9 cellular contexts compared by ENCODE assay signal in the genomic region with DNA sequence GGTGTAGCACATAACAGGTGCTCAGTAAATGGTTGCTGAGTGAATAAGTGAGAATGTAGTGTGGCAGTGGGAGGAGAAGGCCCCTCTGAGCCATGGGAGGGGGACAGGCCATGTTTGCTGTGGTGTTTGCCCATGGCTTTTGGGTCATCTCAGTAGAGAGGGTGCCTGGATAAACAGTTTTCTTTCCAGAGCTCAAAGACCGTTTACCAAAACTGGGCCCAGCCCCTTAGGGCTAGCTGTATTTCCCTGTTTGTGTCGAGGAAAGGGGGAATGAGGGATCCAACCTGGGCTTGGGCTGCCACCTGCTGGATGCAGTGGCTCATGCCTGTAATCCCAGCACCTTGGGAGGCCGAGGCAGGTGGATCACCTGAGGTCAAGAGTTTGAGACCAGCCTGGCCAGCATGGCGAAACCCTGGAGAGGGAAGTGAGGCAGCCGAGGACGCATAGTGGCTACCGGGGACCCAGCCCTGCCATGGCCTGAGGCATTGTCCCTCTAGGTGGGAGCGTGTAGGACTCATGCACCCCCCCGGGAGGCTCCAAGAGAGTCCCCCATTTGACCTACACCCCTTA. TPM values are rescaled to one million over a fixed set of nuclear protein-coding genes. Genes with fewer than 3 reads are reported as not detected.
DNase-seq lines count a peak whose midpoint lies in the region; ATAC-seq and TF ChIP-seq lines count a peak whose summit lies in the region.
"Had no signal": no experiment of that assay in that cellular context is flagged by ENCODE, and none has a peak within 500 bp of the region (broad histone marks: within the 10 kb centered on the region; RNA-seq: fewer than 3 reads in every experiment).

No MANE protein-coding gene starts in this region.

- POLR2A ChIA-PET in HCT116 (lab: Charles Lee) = interaction anchor here (1.3 kb wide), 1 partner anchor 28 kb away, joined by 5 read pairs; no protein-coding TSS in a partner anchor

- TF ChIP-seq CTCF in BE2C (IDR thresholded peaks at IDR 0.05; ENCODE audit: low read depth, low read length) = peak; percentile 66
- peak; percentile 56 to 73 (median 71); a peak in 5 of 6 replicates for TF ChIP-seq CTCF in HCT116 (IDR thresholded peaks at IDR 0.05 in 2 of 3, conservative IDR thresholded peaks at IDR 0.05 in 1 of 3; ENCODE audit: borderline replicate concordance in 1 of 3, insufficient read depth in 1 of 3, low read depth in 2 of 3, low read length in 2 of 3)
- TF ChIP-seq CTCF in WERI-Rb-1 (IDR thresholded peaks at IDR 0.05; ENCODE audit: low read depth, low read length) = peak; percentile 77

- peaks cover 5% of the 10 kb centered on the region; the same call in 1 of the 2 replicates for H3K27me3 ChIP-seq in BE2C
- no peaks in the 10 kb centered on the region for H3K27me3 ChIP-seq in HCT116 (ENCODE audit: insufficient read depth, low read length)
- peaks cover 5% of the 10 kb centered on the region for H3K27me3 ChIP-seq in WERI-Rb-1 (ENCODE audit: insufficient read depth, low read depth, severe bottlenecking)

- H3K4me2 ChIP-seq in HCT116 (ENCODE audit: low read length) = no peak overlapping the region

- H3K36me3 ChIP-seq in BE2C (no peaks in the 10 kb centered on the region), HCT116 (ENCODE audit: control insufficient read depth in 1 of 2, insufficient read depth in 2 of 2, low read length in 2 of 2) (no peaks in the 10 kb centered on the region), WERI-Rb-1 (no peaks in the 10 kb centered on the region)

- DNase-seq in BE2C (peak; percentile 58), HCT116 (ENCODE audit: low read depth, low spot score) (no peak), WERI-Rb-1 (peak; percentile 61), left colon (peak in 1 of 2 donors; percentile 47), GM19238 (ENCODE audit: insufficient read length, low spot score) (no peak), MV-4-11 (lab: John Stamatoyannopoulos, UW) (no peak)
- DNase-seq in stimulated activated CD4-positive, alpha-beta T cell treated with anti-CD3 and anti-CD28 coated beads, Interleukin-4, amount 100 ng/mL, for 4 hours = no peak
- DNase-seq: stimulated activated naive CD8-positive, alpha-beta T cell treated with anti-CD3 and anti-CD28 coated beads, Interleukin-15, amount 100 ng/mL, for 72 hours had no signal

- H3K9me2 ChIP-seq in HCT116 (ENCODE audit: insufficient read depth) = no peaks in the 10 kb centered on the region

- no peak for TF ChIP-seq POLR2A in HCT116 (IDR thresholded peaks at IDR 0.05; ENCODE audit: borderline replicate concordance, extremely low read depth, insufficient read depth, insufficient read length)

- TF ChIP-seq RAD21 in HCT116 (IDR thresholded peaks at IDR 0.05; ENCODE audit: low read depth) = peak; percentile 92

- no peaks in the 10 kb centered on the region for H4K20me1 ChIP-seq in HCT116 (ENCODE audit: insufficient read depth)

- H3K9me3 ChIP-seq in BE2C (no peaks in the 10 kb centered on the region; the same call in none of the 2 replicates), HCT116 (ENCODE audit: control insufficient read depth in 1 of 2, insufficient read depth in 1 of 2, low read depth in 1 of 2, low read length in 2 of 2) (peaks cover 0 to 7% of the 10 kb centered on the region in 2 experiments; a peak in 1 of 4 replicates), WERI-Rb-1 (ENCODE audit: severe bottlenecking) (no peaks in the 10 kb centered on the region)

- ATAC-seq in HCT116 = peak; percentile 78
- peak; percentile 54 for ATAC-seq in left colon
- ATAC-seq in GM18858 (IDR thresholded peaks at IDR 0.05; ENCODE audit: unreplicated experiment) = no peak
- ATAC-seq: stimulated activated naive CD8-positive, alpha-beta T cell treated with anti-CD3 and anti-CD28 coated beads, Interleukin-15, amount 100 ng/mL, for 72 hours had no signal

- H3K4me3 ChIP-seq in BE2C (ENCODE audit: low read depth, low read length) = no peak overlapping the region
- H3K4me3 ChIP-seq in HCT116 (replicated peaks in 1 of 2; ENCODE audit: low read depth in 1 of 2, low read length in 2 of 2) = no peak overlapping the region
- no peak overlapping the region for H3K4me3 ChIP-seq in WERI-Rb-1 (ENCODE audit: low read depth, low read length)

- CTCF ChIA-PET in HCT116 (lab: Charles Lee) = interaction anchor here (0.6 to 1.6 kb wide), 15 partner anchors 9 to 582 kb away, joined by 3 to 16 read pairs (median 4); partner anchors contain the start of genes LTO1 and MYEOV

- RAD21 ChIA-PET in HCT116 (lab: Charles Lee; ENCODE audit: low non-redundant PET in 1 of 2, low total read pairs in 2 of 2, uncharacterized antibody in 2 of 2, unreplicated experiment in 2 of 2) = interaction anchor here (0.7 to 1.1 kb wide), 6 partner anchors 9 to 583 kb away, joined by 3 to 5 read pairs (median 3); partner anchors contain the start of gene LTO1 (in 1 of the 2)

- peak overlapping the region; percentile 66 for H2AFZ ChIP-seq in HCT116 (ENCODE audit: low read depth, low read length, poor library complexity, severe bottlenecking)

- H3K27ac ChIP-seq in HCT116 (ENCODE audit: low read depth, low read length) (no peak overlapping the region), WERI-Rb-1 (no peak overlapping the region)

- H3K79me2 ChIP-seq in HCT116 (ENCODE audit: insufficient read depth, low read length) = no peaks in the 10 kb centered on the region

- intact Hi-C loops in HCT116 (cut with micrococcal nuclease) = loop anchor here (1.0 kb wide), 1 partner anchor 583 kb away; no protein-coding TSS in a partner anchor
- intact Hi-C loops in left colon (cut with DNase I, micrococcal nuclease) = loop anchor here in 1 of 2 donors (5.0 kb wide), 1 partner anchor 513 kb away; no protein-coding TSS in a partner anchor

- peaks cover 3% of the 10 kb centered on the region; the same call in 1 of the 2 replicates for H3K4me1 ChIP-seq in BE2C
- H3K4me1 ChIP-seq in HCT116 (ENCODE audit: control insufficient read depth in 1 of 2, insufficient read depth in 2 of 2, low read length in 2 of 2) = peaks cover 11 to 45% of the 10 kb centered on the region in 2 experiments; a peak in 3 of 4 replicates

- no TSS peak for BruUV-seq in HCT116 (replicated peaks; lab: Mats Ljungman, UMichigan)

- H3K9ac ChIP-seq in HCT116 (ENCODE audit: low read length) = no peak overlapping the region

TF ChIP-seq in HCT116, 20 proteins besides CTCF, POLR2A, EP300 and RAD21:
- TF ChIP-seq YY1 (IDR thresholded peaks at IDR 0.05; ENCODE audit: extremely low read depth, insufficient replicate concordance, low read depth, low read length) (no peak), SIN3A (IDR thresholded peaks at IDR 0.05; ENCODE audit: low read depth) (no peak), CBX3 (IDR thresholded peaks at IDR 0.05; ENCODE audit: low read depth) (peak; percentile 70; the same call in 1 of the 2 replicates), CEBPB (IDR thresholded peaks at IDR 0.05; ENCODE audit: low read depth) (no peak), FOSL1 (IDR thresholded peaks at IDR 0.05; ENCODE audit: low read depth) (no peak)
TF ChIP-seq in HCT116: peak in this region for 1.

RNA-seq across cellular contexts. Expression of gene LTO1, which starts 8.7 kb away (rescaled TPM):
- 186 TPM for polyA plus RNA-seq in BE2C (2012; ENCODE audit: insufficient read depth, insufficient read length, low read depth)
- total RNA-seq in HCT116 (2021; ENCODE audit: unreplicated experiment) = 21.3 TPM
- 14.4 and 23.1 TPM in 2 replicates for polyA plus RNA-seq in HCT116 (2012)
- total RNA-seq in left colon = 10 to 100 TPM; 21.2 to 21.7 TPM

RNA-seq across cellular contexts. Expression of gene FGF19, which starts 20.0 kb away (rescaled TPM):
- polyA plus RNA-seq in BE2C (2012; ENCODE audit: insufficient read depth, insufficient read length, low read depth) = 0.48 TPM
- total RNA-seq in HCT116 (2021; ENCODE audit: unreplicated experiment) (37.5 TPM), left colon (not detected)
- 40.3 and 46.1 TPM in 2 replicates for polyA plus RNA-seq in HCT116 (2012)

RNA-seq across cellular contexts. Expression of gene CCND1, which starts 42.9 kb away (rescaled TPM):
- 802 TPM for polyA plus RNA-seq in BE2C (2012; ENCODE audit: insufficient read depth, insufficient read length, low read depth)
- total RNA-seq in HCT116 (2021; ENCODE audit: unreplicated experiment) (601 TPM), left colon (10 to 100 TPM; 56.5 to 83.5 TPM)
- polyA plus RNA-seq in HCT116 (2012) = 284 and 460 TPM in 2 replicates

Comparison
In these comparisons a context has a peak if more than half of its experiments do, and no peak if none do; other contexts are left out.
1. DNase-seq: peak in BE2C (single experiment) and WERI-Rb-1 (single experiment); none in HCT116 (single experiment), stimulated activated CD4-positive, alpha-beta T cell treated with anti-CD3 and anti-CD28 coated beads, Interleukin-4, amount 100 ng/mL, for 4 hours (0 of 2), GM19238 (single experiment) and MV-4-11 (single experiment).
2. RNA of gene FGF19, which starts 20.0 kb away (total RNA-seq): 37.5 TPM in HCT116 (single experiment); not detected in left colon; every median in the first group is over 10 times any median in the second.
3. Peak in every context shown above with its lines, with median percentiles within 50 percentile points of each other: CTCF ChIP-seq.